In the genomic region with DNA sequence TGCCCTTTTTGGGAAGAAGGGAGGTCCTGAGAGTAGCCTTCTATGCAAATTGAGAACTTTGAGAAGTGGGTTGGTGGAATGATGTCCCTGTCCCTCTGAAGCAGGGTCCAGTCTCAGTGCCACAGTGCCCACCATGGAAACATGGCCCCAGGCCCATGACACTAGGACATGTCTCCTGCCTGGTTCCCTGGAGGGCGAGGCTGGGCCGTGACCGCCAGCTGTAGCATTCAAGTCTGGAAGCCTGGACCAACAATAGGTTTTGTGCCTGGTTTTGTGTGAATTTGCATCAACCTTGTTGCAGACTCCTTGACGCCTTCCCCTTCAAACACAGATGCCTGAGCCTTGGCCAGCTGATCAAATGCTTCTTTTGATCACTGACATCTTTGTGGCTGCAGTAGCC, we compare ENCODE assay signal across 24 cellular contexts. TPM values are rescaled to one million over a fixed set of nuclear protein-coding genes. Genes with fewer than 3 reads are reported as not detected.
A peak's percentile ranks its signal among the peaks of the same experiment; 100 is the strongest.
DNase-seq lines count a peak whose midpoint lies in the region; ATAC-seq, FAIRE-seq and TF ChIP-seq lines count a peak whose summit lies in the region.
"Had no signal": no experiment of that assay in that cellular context is flagged by ENCODE, and none has a peak within 500 bp of the region (broad histone marks: within the 10 kb centered on the region; RNA-seq: fewer than 3 reads in every experiment).

No MANE protein-coding gene starts in this region.

- H3K36me3 Mint-ChIP-seq in stimulated activated effector memory CD8-positive, alpha-beta T cell treated with anti-CD3 and anti-CD28 coated beads, Interleukin-12 subunit alpha, Interleukin-12 subunit beta, amount 100 ng/mL, for 72 hours, result no peaks in the 10 kb centered on the region
- H3K36me3 Mint-ChIP-seq: CD8-positive, alpha-beta T cell had no signal

- DNase-seq in HTR-8/SVneo (ENCODE audit: insufficient read length, low spot score), result no peak
- DNase-seq in bronchial epithelial cell (ENCODE audit: low read depth), result no peak
- no peak for DNase-seq in stimulated activated effector memory CD8-positive, alpha-beta T cell treated with anti-CD3 and anti-CD28 coated beads, Interleukin-12 subunit alpha, Interleukin-12 subunit beta, amount 100 ng/mL, for 72 hours (ENCODE audit: low spot score in 2 of 2)
- DNase-seq in DMS153 treated with DMSO at 0.1 percent for 48 hours (lab: John Stamatoyannopoulos, UW; ENCODE audit: unreplicated experiment), result no peak
- DNase-seq: AML-193; Caco-2; Calu3; CD4-positive, alpha-beta T cell; CD8-positive, alpha-beta T cell; DMS53; DMS79; DND-41; EL; GDM1 had no signal

- no peaks in the 10 kb centered on the region for H3K4me1 Mint-ChIP-seq in stimulated activated effector memory CD8-positive, alpha-beta T cell treated with anti-CD3 and anti-CD28 coated beads, Interleukin-12 subunit alpha, Interleukin-12 subunit beta, amount 100 ng/mL, for 72 hours
- H3K4me1 Mint-ChIP-seq: B cell had no signal

- FAIRE-seq in HTR-8/SVneo (lab: Jason Lieb, UNC) (peak; percentile 20), bronchial epithelial cell (lab: Jason Lieb, UNC) (peak; percentile 32)
- FAIRE-seq: A549, D721Med, GM12878, GM12892, GM18507, GM19239 had no signal

- H3K4me3 Mint-ChIP-seq in stimulated activated effector memory CD8-positive, alpha-beta T cell treated with anti-CD3 and anti-CD28 coated beads, Interleukin-12 subunit alpha, Interleukin-12 subunit beta, amount 100 ng/mL, for 72 hours, result no peak overlapping the region
- H3K4me3 Mint-ChIP-seq: B cell; CD4-positive, alpha-beta T cell; CD8-positive, alpha-beta T cell had no signal

- no peaks in the 10 kb centered on the region for H3K9me3 Mint-ChIP-seq in stimulated activated effector memory CD8-positive, alpha-beta T cell treated with anti-CD3 and anti-CD28 coated beads, Interleukin-12 subunit alpha, Interleukin-12 subunit beta, amount 100 ng/mL, for 72 hours
- H3K9me3 Mint-ChIP-seq: CD4-positive, alpha-beta T cell had no signal

- no peaks in the 10 kb centered on the region for H3K27me3 ChIP-seq in bronchial epithelial cell (ENCODE audit: control insufficient read depth, insufficient read depth, low read length)
- H3K27me3 ChIP-seq: BLaER1 treated with 17β-estradiol and CSF1 and Interleukin-3, amounts not matched to agents 10 nM and 100 nM had no signal

- H3K4me3 ChIP-seq in bronchial epithelial cell (ENCODE audit: low read depth, low read length), result no peak overlapping the region
- H3K4me3 ChIP-seq: A549; BLaER1 treated with 17β-estradiol and CSF1 and Interleukin-3, amounts not matched to agents 10 nM and 100 nM; GM12878 had no signal

- H3K36me3 ChIP-seq in bronchial epithelial cell (ENCODE audit: control insufficient read depth, insufficient read depth, low read length), result no peaks in the 10 kb centered on the region
- H3K36me3 ChIP-seq: BLaER1 treated with 17β-estradiol and CSF1 and Interleukin-3, amounts not matched to agents 10 nM and 100 nM had no signal

- TF ChIP-seq CTCF in bronchial epithelial cell (IDR thresholded peaks at IDR 0.05; ENCODE audit: insufficient read depth, low read length, severe bottlenecking), result no peak

- H3K27ac Mint-ChIP-seq in stimulated activated effector memory CD8-positive, alpha-beta T cell treated with anti-CD3 and anti-CD28 coated beads, Interleukin-12 subunit alpha, Interleukin-12 subunit beta, amount 100 ng/mL, for 72 hours, result no peak overlapping the region
- H3K27ac Mint-ChIP-seq: B cell; CD4-positive, alpha-beta T cell; CD8-positive, alpha-beta T cell had no signal

- ATAC-seq in stimulated activated effector memory CD8-positive, alpha-beta T cell treated with anti-CD3 and anti-CD28 coated beads, Interleukin-12 subunit alpha, Interleukin-12 subunit beta, amount 100 ng/mL, for 72 hours, result peak; percentile 28
- ATAC-seq in HG02970 (IDR thresholded peaks at IDR 0.05; ENCODE audit: low FRiP score, unreplicated experiment), result no peak
- ATAC-seq: A549; CD8-positive, alpha-beta T cell; GM12878 had no signal

RNA-seq across cellular contexts. Expression of a gene that starts 27.5 kb away (rescaled TPM):
- 2.9 and 3.7 TPM in 2 replicates for total RNA-seq in bronchial epithelial cell

RNA-seq across cellular contexts. Expression of a gene that starts 58.9 kb away (rescaled TPM):
- total RNA-seq in bronchial epithelial cell, result not detected in 2 replicates
- total RNA-seq: B cell; CD4-positive, alpha-beta T cell; CD8-positive, alpha-beta T cell; G401 had no signal
